Comparison of ENCODE assay signal across 11 cellular contexts in the genomic region with DNA sequence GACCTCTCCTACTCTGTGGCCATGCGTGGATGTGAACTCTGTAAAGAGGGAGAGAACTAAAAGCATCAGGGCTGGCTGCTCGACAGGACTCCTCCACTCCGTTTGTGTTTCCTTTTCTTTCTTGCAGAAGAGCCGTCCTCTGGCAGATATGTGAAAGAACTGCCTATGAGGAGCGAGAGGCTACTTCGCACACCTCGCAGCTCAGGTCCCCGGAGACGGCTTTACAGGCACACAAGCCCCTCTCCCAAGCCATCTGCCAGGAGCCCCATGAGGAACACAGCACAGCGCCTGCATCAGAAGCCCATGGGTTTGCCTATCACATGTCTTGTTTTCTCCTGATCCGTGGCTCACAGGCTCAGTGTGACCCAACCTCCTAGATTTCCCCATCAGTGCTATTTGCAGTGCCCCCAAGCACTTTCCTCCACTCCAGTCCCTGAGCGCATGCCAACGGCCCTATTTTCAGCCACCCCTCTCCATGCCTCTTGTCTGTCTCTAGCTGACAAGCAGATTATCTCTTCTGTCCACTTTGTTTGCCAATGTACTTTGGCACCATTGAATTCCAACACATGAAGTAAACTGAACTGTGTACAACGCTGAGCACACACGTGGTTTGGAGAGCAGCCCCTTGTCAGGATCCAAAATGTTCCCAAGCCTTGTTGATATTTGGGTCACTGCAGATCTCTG.
DNase-seq lines count a peak whose midpoint lies in the region; ATAC-seq, FAIRE-seq and TF ChIP-seq lines count a peak whose summit lies in the region.
"Had no signal": no experiment of that assay in that cellular context is flagged by ENCODE, and none has a peak within 500 bp of the region (broad histone marks: within the 10 kb centered on the region; RNA-seq: fewer than 3 reads in every experiment).

No MANE protein-coding gene starts in this region.

- H3K27me3 ChIP-seq in RWPE2 (ENCODE audit: insufficient read depth, poor library complexity, severe bottlenecking): no peaks in the 10 kb centered on the region
- H3K27me3 ChIP-seq in upper lobe of right lung: no peaks in the 10 kb centered on the region

- H3K9me3 ChIP-seq in RWPE2 (ENCODE audit: severe bottlenecking) (no peaks in the 10 kb centered on the region), upper lobe of right lung (no peaks in the 10 kb centered on the region)

- no peaks in the 10 kb centered on the region for H3K36me3 ChIP-seq in RWPE2 (ENCODE audit: low read depth)
- no peaks in the 10 kb centered on the region for H3K36me3 ChIP-seq in upper lobe of right lung

- no peak for FAIRE-seq in urothelium cell line (lab: Jason Lieb, UNC)
- FAIRE-seq: colon had no signal

- intact Hi-C loops in upper lobe of right lung (cut with DNase I): no loop called here

- H3K4me1 ChIP-seq in RWPE2 (ENCODE audit: insufficient read depth, poor library complexity, severe bottlenecking) (peaks cover 29% of the 10 kb centered on the region), upper lobe of right lung (peaks cover 12% of the 10 kb centered on the region)

- no peak for TF ChIP-seq CTCF in RWPE2 (IDR thresholded peaks at IDR 0.05; ENCODE audit: poor library complexity, severe bottlenecking)
- TF ChIP-seq CTCF in fibroblast of the aortic adventitia (IDR thresholded peaks at IDR 0.05; ENCODE audit: insufficient read depth, low read length): no peak
- no peak for TF ChIP-seq CTCF in upper lobe of right lung (IDR thresholded peaks at IDR 0.05)

- H3K4me3 ChIP-seq in RWPE2 (ENCODE audit: severe bottlenecking) (no peak overlapping the region), fibroblast of the aortic adventitia (ENCODE audit: low read depth, low read length) (no peak overlapping the region), upper lobe of right lung (no peak overlapping the region)

- ATAC-seq in RWPE2 (ENCODE audit: low read depth) (no peak), upper lobe of right lung (peak; percentile 66)

- DNase-seq in RWPE2 (ENCODE audit: low spot score) (no peak), fibroblast of the aortic adventitia (ENCODE audit: low read depth) (peak; percentile 45), myocyte (ENCODE audit: low read depth) (peak; percentile 70), upper lobe of right lung (peak; percentile 73), NCI-H226 (no peak), urothelium cell line (ENCODE audit: low spot score) (no peak)
- no peak for DNase-seq in activated CD4-positive, alpha-beta T cell treated with anti-CD3 and anti-CD28 coated beads for 1 hour
- DNase-seq: activated T-cell treated with anti-CD3 and anti-CD28 coated beads, Interleukin-2, amount 50 U/mL, for 48 hours; NCI-H526 treated with DMSO at 0.1 percent for 48 hours; stimulated activated naive CD4-positive, alpha-beta T cell had no signal

- H3K27ac ChIP-seq in RWPE2 (ENCODE audit: poor library complexity, severe bottlenecking) (peak overlapping the region; percentile 99), upper lobe of right lung (peak overlapping the region; percentile 77)

Comparison
In these comparisons a context has a peak if more than half of its experiments do, and no peak if none do; other contexts are left out.
1. DNase-seq: peak in fibroblast of the aortic adventitia (single experiment), myocyte (single experiment) and upper lobe of right lung (single experiment); none in RWPE2 (single experiment), NCI-H226 (single experiment), urothelium cell line (single experiment) and activated CD4-positive, alpha-beta T cell treated with anti-CD3 and anti-CD28 coated beads for 1 hour (single experiment).